Comparison of ENCODE assay signal across 8 cellular contexts in the genomic region with DNA sequence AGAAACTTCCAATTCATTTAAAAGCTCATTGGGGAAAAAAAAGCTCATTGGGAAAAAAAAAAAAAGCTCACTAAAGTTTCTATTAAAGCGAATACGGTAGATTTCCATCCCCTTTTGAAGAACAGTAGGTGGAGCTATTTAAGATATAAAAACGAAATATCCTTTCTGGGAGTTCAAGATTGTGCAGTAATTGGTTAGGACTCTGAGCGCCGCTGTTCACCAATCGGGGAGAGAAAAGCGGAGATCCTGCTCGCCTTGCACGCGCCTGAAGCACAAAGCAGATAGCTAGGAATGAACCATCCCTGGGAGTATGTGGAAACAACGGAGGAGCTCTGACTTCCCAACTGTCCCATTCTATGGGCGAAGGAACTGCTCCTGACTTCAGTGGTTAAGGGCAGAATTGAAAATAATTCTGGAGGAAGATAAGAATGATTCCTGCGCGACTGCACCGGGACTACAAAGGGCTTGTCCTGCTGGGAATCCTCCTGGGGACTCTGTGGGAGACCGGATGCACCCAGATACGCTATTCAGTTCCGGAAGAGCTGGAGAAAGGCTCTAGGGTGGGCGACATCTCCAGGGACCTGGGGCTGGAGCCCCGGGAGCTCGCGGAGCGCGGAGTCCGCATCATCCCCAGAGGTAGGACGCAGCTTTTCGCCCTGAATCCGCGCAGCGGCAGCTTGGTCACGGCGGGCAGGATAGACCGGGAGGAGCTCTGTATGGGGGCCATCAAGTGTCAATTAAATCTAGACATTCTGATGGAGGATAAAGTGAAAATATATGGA. TPM values are rescaled to one million over a fixed set of nuclear protein-coding genes. Genes with fewer than 3 reads are reported as not detected.
DNase-seq lines count a peak whose midpoint lies in the region; ATAC-seq, FAIRE-seq and TF ChIP-seq lines count a peak whose summit lies in the region.

A gene (plus strand): TSS at position 176 of the 782 bp plus-strand sequence. CDS start 253 bp downstream, at position 429.

- ATAC-seq in HG03469 (IDR thresholded peaks at IDR 0.05; ENCODE audit: unreplicated experiment): peak; percentile 85

- H3K4me3 ChIP-seq in BE2C (ENCODE audit: low read depth, low read length) (no peak within 1 kb of the TSS), tibial artery (peak within 1 kb of the TSS; percentile 30 to 32)
- H3K4me3 ChIP-seq in effector memory CD4-positive, alpha-beta T cell (ENCODE audit: insufficient read depth, low read depth, low read length, poor library complexity, severe bottlenecking): no peak within 1 kb of the TSS

- FAIRE-seq in GM19239 (lab: Jason Lieb, UNC): peak; percentile 84

- intact Hi-C loops in tibial artery (cut with DNase I; ENCODE audit: low total_unique reads): no loop called here

- H3K36me3 ChIP-seq in BE2C (peaks cover 13% of the 10 kb centered on the region; the same call in 1 of the 2 replicates), tibial artery (peaks cover 9 to 35% (median 30%) of the 10 kb centered on the region in 3 donors)
- no peaks in the 10 kb centered on the region for H3K36me3 ChIP-seq in effector memory CD4-positive, alpha-beta T cell (ENCODE audit: control insufficient read depth, insufficient read depth, low read length)

- TF ChIP-seq CTCF in BE2C (IDR thresholded peaks at IDR 0.05; ENCODE audit: low read depth, low read length): peak; percentile 14
- TF ChIP-seq CTCF in tibial artery (IDR thresholded peaks at IDR 0.05): peak; percentile 9 to 22

- H3K9me3 ChIP-seq in BE2C (peaks cover 9% of the 10 kb centered on the region; the same call in 1 of the 2 replicates), tibial artery (peaks cover 19 to 97% (median 89%) of the 10 kb centered on the region in 3 donors)
- H3K9me3 ChIP-seq in effector memory CD4-positive, alpha-beta T cell (ENCODE audit: control insufficient read depth, low read length): peaks cover 11% of the 10 kb centered on the region

- no peak within 1 kb of the TSS for H3K27ac ChIP-seq in tibial artery
- no peak within 1 kb of the TSS for H3K27ac ChIP-seq in effector memory CD4-positive, alpha-beta T cell (ENCODE audit: insufficient read depth, low read length, poor library complexity, severe bottlenecking)

- H3K4me1 ChIP-seq in BE2C (no peaks in the 10 kb centered on the region), tibial artery (no peaks in the 10 kb centered on the region)
- no peaks in the 10 kb centered on the region for H3K4me1 ChIP-seq in effector memory CD4-positive, alpha-beta T cell (ENCODE audit: control insufficient read depth, insufficient read depth, low read length, poor library complexity, severe bottlenecking)

- H3K27me3 ChIP-seq in BE2C (no peaks in the 10 kb centered on the region), tibial artery (no peaks in the 10 kb centered on the region)
- H3K27me3 ChIP-seq in effector memory CD4-positive, alpha-beta T cell (replicated peaks; ENCODE audit: control insufficient read depth, insufficient read depth, low read length, poor library complexity, severe bottlenecking): peaks cover 18% of the 10 kb centered on the region

- no peak for DNase-seq in BE2C
- no peak for DNase-seq in GM19239 (ENCODE audit: insufficient read length, low spot score)
- peak; percentile 62 for DNase-seq in astrocyte of the hippocampus (ENCODE audit: low read depth, low spot score)
- peak; percentile 65 for DNase-seq in kidney tubule cell (ENCODE audit: low spot score)
- peak in 1 of 2 donors; percentile 63 for DNase-seq in tibial artery
- no peak for DNase-seq in NCI-H2081 treated with DMSO at 0.1 percent for 48 hours (lab: John Stamatoyannopoulos, UW)
- DNase-seq in effector memory CD4-positive, alpha-beta T cell: no peak

RNA-seq across cellular contexts. Expression of the gene that starts here (rescaled TPM):
- polyA plus RNA-seq in BE2C (2012; ENCODE audit: insufficient read depth, insufficient read length, low read depth): 2.4 TPM

Comparison
In these comparisons a context has a peak if more than half of its experiments do, and no peak if none do; other contexts are left out.
1. DNase-seq: peak in astrocyte of the hippocampus (single experiment) and kidney tubule cell (single experiment); none in BE2C (single experiment), GM19239 (single experiment), NCI-H2081 treated with DMSO at 0.1 percent for 48 hours (single experiment) and effector memory CD4-positive, alpha-beta T cell (0 of 3).
2. H3K4me3 ChIP-seq: peak in tibial artery (2 of 2); none in BE2C (single experiment) and effector memory CD4-positive, alpha-beta T cell (single experiment).